8 cellular contexts compared by ENCODE assay signal in the genomic region with DNA sequence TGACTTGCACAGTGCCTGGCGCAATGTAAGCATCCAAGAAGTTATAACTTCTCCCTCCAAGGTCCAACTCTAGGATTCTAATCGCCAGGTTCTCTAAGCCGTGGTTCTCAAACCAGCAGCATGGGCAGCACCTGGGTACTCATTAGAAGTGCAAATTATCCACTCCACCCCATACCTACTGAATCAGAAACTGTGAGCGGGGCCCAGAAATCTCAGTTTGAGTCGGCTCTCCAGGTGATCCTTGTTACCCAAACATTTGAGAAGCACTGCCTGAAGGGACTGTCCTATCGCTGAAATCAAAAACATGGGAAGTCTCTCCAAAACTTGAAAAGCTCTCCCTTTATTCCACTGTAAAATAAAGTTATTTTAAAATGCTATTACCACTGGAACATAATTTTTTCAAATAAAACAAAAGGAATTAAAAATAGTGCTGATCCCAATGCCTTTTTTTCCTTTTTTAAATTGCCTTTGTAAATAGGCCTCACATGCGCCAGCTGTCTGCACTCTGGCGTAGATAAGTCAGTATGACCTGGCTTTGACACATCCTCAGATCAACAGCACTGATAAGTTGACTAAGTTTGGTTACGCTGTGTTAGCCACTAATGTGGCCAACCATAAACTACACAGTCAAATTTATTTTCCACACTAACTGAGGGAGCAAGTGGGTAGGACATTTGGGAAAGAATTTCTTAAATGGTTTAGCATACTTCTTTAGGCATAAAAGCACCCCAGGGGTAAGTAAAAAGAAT. TPM values are rescaled to one million over a fixed set of nuclear protein-coding genes. Genes with fewer than 3 reads are reported as not detected.
DNase-seq lines count a peak whose midpoint lies in the region; ATAC-seq, FAIRE-seq and TF ChIP-seq lines count a peak whose summit lies in the region.

No MANE protein-coding gene starts in this region.

- peak; percentile 98 for FAIRE-seq in keratinocyte (lab: Jason Lieb, UNC)

- dilution Hi-C loops in keratinocyte (cut with MboI; ENCODE audit: extremely low pct_ligation_motif_present, low sequenced_read_pairs) = loop anchor here (25.0 kb wide), 1 partner anchor 230 kb away; no protein-coding TSS in a partner anchor

- H3K36me3 ChIP-seq in BLaER1 treated with 17β-estradiol and CSF1 and Interleukin-3, amounts not matched to agents 10 nM and 100 nM = no peaks in the 10 kb centered on the region
- H3K36me3 ChIP-seq in keratinocyte (ENCODE audit: control insufficient read depth in 2 of 2, extremely low read depth in 1 of 2, insufficient read depth in 2 of 2, low read length in 2 of 2) (no peaks in the 10 kb centered on the region), GM23338 (ENCODE audit: insufficient read depth) (no peaks in the 10 kb centered on the region)

- H3K36me3 Mint-ChIP-seq in HFFc6 (ENCODE audit: low read depth) = no peaks in the 10 kb centered on the region
- H3K36me3 Mint-ChIP-seq in GM23338 (ENCODE audit: low read depth) = no peaks in the 10 kb centered on the region

- intact Hi-C loops in cardiac septum (cut with DNase I) = no loop called here

- H3K27ac Mint-ChIP-seq in HFFc6 (peak overlapping the region; percentile 9; the same call in 1 of the 2 replicates), GM23338 (no peak overlapping the region)

- H3K4me1 Mint-ChIP-seq in HFFc6 (ENCODE audit: low read depth) = peaks cover 33% of the 10 kb centered on the region
- no peaks in the 10 kb centered on the region; the same call in 2 of the 3 replicates for H3K4me1 Mint-ChIP-seq in GM23338

- no peaks in the 10 kb centered on the region for H3K9me2 ChIP-seq in GM23338 (ENCODE audit: insufficient read depth)

- no peaks in the 10 kb centered on the region for H3K9me3 ChIP-seq in BLaER1 treated with 17β-estradiol and CSF1 and Interleukin-3, amounts not matched to agents 10 nM and 100 nM (replicated peaks in 1 of 11)
- no peaks in the 10 kb centered on the region for H3K9me3 ChIP-seq in keratinocyte (ENCODE audit: control insufficient read depth, low read depth, low read length)

- H3K4me1 ChIP-seq in BLaER1 treated with 17β-estradiol and CSF1 and Interleukin-3, amounts not matched to agents 10 nM and 100 nM = peaks cover 18 to 28% (median 24%) of the 10 kb centered on the region in 10 experiments
- peaks cover 13% of the 10 kb centered on the region for H3K4me1 ChIP-seq in keratinocyte (ENCODE audit: control insufficient read depth, extremely low read depth, insufficient read depth, low read length)
- H3K4me1 ChIP-seq in GM23338 (ENCODE audit: insufficient read depth) = no peaks in the 10 kb centered on the region

- H3K4me2 ChIP-seq in BLaER1 treated with 17β-estradiol and CSF1 and Interleukin-3, amounts not matched to agents 10 nM and 100 nM = peak overlapping the region; percentile 33 to 92 (median 69); a peak in 21 of 22 replicates
- H3K4me2 ChIP-seq in keratinocyte (ENCODE audit: control insufficient read depth, extremely low read depth, insufficient read depth, low read depth, low read length) (peak overlapping the region; percentile 50), GM23338 (no peak overlapping the region)

- no peak overlapping the region for H3K4me3 ChIP-seq in BLaER1 treated with 17β-estradiol and CSF1 and Interleukin-3, amounts not matched to agents 10 nM and 100 nM
- H3K4me3 ChIP-seq in keratinocyte (ENCODE audit: control insufficient read depth in 2 of 3, extremely low read depth in 1 of 3, insufficient read depth in 2 of 3, low read depth in 1 of 3, low read length in 3 of 3) (no peak overlapping the region), GM23338 (no peak overlapping the region)

- H3K4me3 Mint-ChIP-seq in HFFc6 (no peak overlapping the region), GM23338 (no peak overlapping the region)

- no peaks in the 10 kb centered on the region for H3F3A ChIP-seq in GM23338 (replicated peaks; ENCODE audit: low read depth)

- no peaks in the 10 kb centered on the region for H3K9me1 ChIP-seq in keratinocyte (ENCODE audit: control insufficient read depth, extremely low read depth, insufficient read depth, low read length)

- TF ChIP-seq CTCF in HFFc6 (IDR thresholded peaks at IDR 0.05) (peak; percentile 20; the same call in 1 of the 2 replicates), keratinocyte (optimal IDR thresholded peaks at IDR 0.05 in 1 of 3, IDR thresholded peaks at IDR 0.05 in 1 of 3, conservative IDR thresholded peaks at IDR 0.05 in 1 of 3; ENCODE audit: extremely low read depth in 1 of 3, insufficient read depth in 2 of 3, low read length in 3 of 3) (no peak), GM23338 (conservative IDR thresholded peaks at IDR 0.05; ENCODE audit: low read depth in 2 of 2) (no peak)

- DNase-seq in HFFc6 (peak; percentile 85), keratinocyte (ENCODE audit: low read depth, low spot score) (peak; percentile 42), GM23338 (ENCODE audit: low spot score) (no peak), cardiac septum (ENCODE audit: low spot score) (no peak)
- peak; percentile 12 for DNase-seq in activated CD4-positive, alpha-beta T cell treated with anti-CD3 and anti-CD28 coated beads, Interleukin-2, amount 50 U/mL, for 1 hour

- no peaks in the 10 kb centered on the region for H4K20me1 ChIP-seq in BLaER1 treated with 17β-estradiol and CSF1 and Interleukin-3, amounts not matched to agents 10 nM and 100 nM
- H4K20me1 ChIP-seq in keratinocyte (ENCODE audit: control insufficient read depth, extremely low read depth, insufficient read depth, low read length) (no peaks in the 10 kb centered on the region), GM23338 (replicated peaks; ENCODE audit: insufficient read depth) (no peaks in the 10 kb centered on the region)

- H3K27ac ChIP-seq in BLaER1 treated with 17β-estradiol and CSF1 and Interleukin-3, amounts not matched to agents 10 nM and 100 nM = no peak overlapping the region
- H3K27ac ChIP-seq in keratinocyte (ENCODE audit: control insufficient read depth, insufficient read depth, low read length) (peak overlapping the region; percentile 29), GM23338 (ENCODE audit: low read depth) (no peak overlapping the region)

- H3K9ac ChIP-seq in BLaER1 treated with 17β-estradiol and CSF1 and Interleukin-3, amounts not matched to agents 10 nM and 100 nM = no peak overlapping the region
- peak overlapping the region; percentile 18 for H3K9ac ChIP-seq in keratinocyte (ENCODE audit: control insufficient read depth, extremely low read depth, insufficient read depth, low read length)

- H3K79me2 ChIP-seq in keratinocyte (ENCODE audit: control insufficient read depth, insufficient read depth, low read length) (no peaks in the 10 kb centered on the region), GM23338 (replicated peaks; ENCODE audit: insufficient read depth) (no peaks in the 10 kb centered on the region)

- H3K9me3 Mint-ChIP-seq in HFFc6 (no peaks in the 10 kb centered on the region), GM23338 (no peaks in the 10 kb centered on the region)

- no peaks in the 10 kb centered on the region for H3K27me3 Mint-ChIP-seq in HFFc6 (ENCODE audit: insufficient read depth)
- peaks cover 2% of the 10 kb centered on the region for H3K27me3 Mint-ChIP-seq in GM23338 (ENCODE audit: insufficient read depth, low read depth, poor library complexity)

- ATAC-seq in GM21526 (IDR thresholded peaks at IDR 0.05; ENCODE audit: low FRiP score, unreplicated experiment) (no peak), GM23338 (no peak), GM21786 (IDR thresholded peaks at IDR 0.05; ENCODE audit: unreplicated experiment) (no peak)

- H2AFZ ChIP-seq in keratinocyte (ENCODE audit: control insufficient read depth, low read length) = peak overlapping the region; percentile 38
- no peak overlapping the region; the same call in none of the 2 replicates for H2AFZ ChIP-seq in GM23338

- no peaks in the 10 kb centered on the region for H3K27me3 ChIP-seq in BLaER1 treated with 17β-estradiol and CSF1 and Interleukin-3, amounts not matched to agents 10 nM and 100 nM
- no peaks in the 10 kb centered on the region for H3K27me3 ChIP-seq in keratinocyte (ENCODE audit: control insufficient read depth, extremely low read depth, insufficient read depth, low read length)
- H3K27me3 ChIP-seq in GM23338 (ENCODE audit: insufficient read depth) = no peaks in the 10 kb centered on the region

RNA-seq across cellular contexts. Expression of a gene that starts 8.4 kb away (rescaled TPM):
- total RNA-seq in HFFc6 (2021; fragmentation: NEBNext Ultra II Directional; extraction: Animal tissue kit (Norgen Biotek cat#: 25700)) = 10 to 100 TPM; 38.5 to 49.9 (median 44.2) TPM
- 12.2 to 21.8 TPM (median 15.5 TPM) in 3 replicates for polyA plus RNA-seq in keratinocyte
- 49.4 TPM for polyA plus RNA-seq in keratinocyte (2011; ENCODE audit: low read depth)
- 10.9 and 15.5 TPM in 2 replicates for polyA plus RNA-seq in keratinocyte (2011; cell fraction: cytosol; rRNA removed)
- polyA plus RNA-seq in keratinocyte (2011; cell fraction: nucleus; rRNA removed) = 22.6 and 27.0 TPM in 2 replicates
- 20.8 and 24.0 TPM in 2 replicates for polyA plus RNA-seq in keratinocyte (2012; ENCODE audit: low replicate concordance)
- 5.9 to 20.3 TPM (median 17.7 TPM) in 3 replicates for polyA minus RNA-seq in keratinocyte
- 13.0 TPM for polyA minus RNA-seq in keratinocyte (2011; cell fraction: cytosol; rRNA and poly(A)+ RNA removed)
- 12.7 and 36.9 TPM in 2 replicates for polyA minus RNA-seq in keratinocyte (2011; cell fraction: nucleus; rRNA and poly(A)+ RNA removed)
- 32.7 and 33.3 TPM in 2 replicates for total RNA-seq in GM23338 (2014; rRNA removed; shearing (Covaris generic))
- polyA plus RNA-seq in GM23338 (2016; fragmentation: Nextera tagmentation; extraction: Ambion mirVana) = 25.1 and 29.0 TPM in 2 replicates
- total RNA-seq in cardiac septum = 27.6 TPM

RNA-seq across cellular contexts. Expression of a gene that starts 49.1 kb away (rescaled TPM):
- 10 to 100 TPM; 35.5 to 73.3 (median 38.2) TPM for total RNA-seq in HFFc6 (2021; fragmentation: NEBNext Ultra II Directional; extraction: Animal tissue kit (Norgen Biotek cat#: 25700))
- polyA plus RNA-seq in keratinocyte (0.37 to 0.71 TPM (median 0.51 TPM) in 3 replicates), GM23338 (2016; fragmentation: Nextera tagmentation; extraction: Ambion mirVana) (1.5 and 2.7 TPM in 2 replicates)
- polyA plus RNA-seq in keratinocyte (2011; ENCODE audit: low read depth) = 0.70 TPM
- polyA plus RNA-seq in keratinocyte (2011; cell fraction: cytosol; rRNA removed) = 0.30 and 0.64 TPM in 2 replicates
- polyA plus RNA-seq in keratinocyte (2011; cell fraction: nucleus; rRNA removed) = 0.57 and 0.60 TPM in 2 replicates
- polyA plus RNA-seq in keratinocyte (2012; ENCODE audit: low replicate concordance) = 0.23 and 0.75 TPM in 2 replicates
- polyA minus RNA-seq in keratinocyte = 0.33 to 0.99 TPM (median 0.83 TPM) in 3 replicates
- 0.38 TPM for polyA minus RNA-seq in keratinocyte (2011; cell fraction: cytosol; rRNA and poly(A)+ RNA removed)
- polyA minus RNA-seq in keratinocyte (2011; cell fraction: nucleus; rRNA and poly(A)+ RNA removed) = 0.32 and 1.8 TPM in 2 replicates
- 2.5 and 2.7 TPM in 2 replicates for total RNA-seq in GM23338 (2014; rRNA removed; shearing (Covaris generic))
- 6.4 TPM for total RNA-seq in cardiac septum

Comparison
In these comparisons a context has a peak if more than half of its experiments do, and no peak if none do; other contexts are left out.
1. DNase-seq: peak in HFFc6 (single experiment), activated CD4-positive, alpha-beta T cell treated with anti-CD3 and anti-CD28 coated beads, Interleukin-2, amount 50 U/mL, for 1 hour (single experiment) and keratinocyte (single experiment); none in GM23338 (single experiment) and cardiac septum (single experiment).